In genomic region chr16:66970775-66971725, GRCh38 we compare ENCODE assay signal across 14 cellular contexts. TPM values are rescaled to one million over a fixed set of nuclear protein-coding genes. Genes with fewer than 3 reads are reported as not detected.
DNase-seq lines count a peak whose midpoint lies in the region; ATAC-seq and TF ChIP-seq lines count a peak whose summit lies in the region.
"Had no signal": no experiment of that assay in that cellular context is flagged by ENCODE, and none has a peak within 500 bp of the region (broad histone marks: within the 10 kb centered on the region; RNA-seq: fewer than 3 reads in every experiment).

No MANE protein-coding gene starts in this region.

- H3K27me3 Mint-ChIP-seq in activated naive CD8-positive, alpha-beta T cell treated with anti-CD3 and anti-CD28 coated beads, Interleukin-2, amount 50 U/mL, for 24 hours = peaks cover 6% of the 10 kb centered on the region

- no peak for DNase-seq in activated naive CD4-positive, alpha-beta T cell treated with anti-CD3 and anti-CD28 coated beads, Interleukin-2, amount 50 U/mL, for 72 hours (ENCODE audit: low spot score in 2 of 2)
- DNase-seq in activated naive CD4-positive, alpha-beta T cell treated with Interleukin-2 at 50 U/mL for 16 hours = no peak
- DNase-seq in activated naive CD8-positive, alpha-beta T cell treated with anti-CD3 and anti-CD28 coated beads, Interleukin-2, amount 50 U/mL, for 24 hours = no peak
- no peak for DNase-seq in stimulated activated effector memory CD8-positive, alpha-beta T cell treated with anti-CD3 and anti-CD28 coated beads, Interleukin-12 subunit alpha, Interleukin-12 subunit beta, amount 100 ng/mL, for 72 hours (ENCODE audit: low spot score in 2 of 2)
- no peak for DNase-seq in uterus
- no peak for DNase-seq in NCI-H524 treated with DMSO at 0.1 percent for 48 hours (lab: John Stamatoyannopoulos, UW)
- DNase-seq: DMS79; mucosa of descending colon; NCI-H2227 treated with DMSO at 0.1 percent for 48 hours; retina; Right ventricle myocardium superior; stimulated activated CD4-positive, alpha-beta T cell treated with anti-CD3 and anti-CD28 coated beads, Interleukin-4, amount 100 ng/mL, for 4 hours had no signal

- ATAC-seq in activated naive CD4-positive, alpha-beta T cell treated with anti-CD3 and anti-CD28 coated beads, Interleukin-2, amount 50 U/mL, for 72 hours = peak; percentile 70 to 90
- peak; percentile 85 for ATAC-seq in activated naive CD8-positive, alpha-beta T cell treated with anti-CD3 and anti-CD28 coated beads, Interleukin-2, amount 50 U/mL, for 24 hours
- ATAC-seq in stimulated activated effector memory CD8-positive, alpha-beta T cell treated with anti-CD3 and anti-CD28 coated beads, Interleukin-12 subunit alpha, Interleukin-12 subunit beta, amount 100 ng/mL, for 72 hours = peak; percentile 53
- ATAC-seq: mucosa of descending colon had no signal

- no peak overlapping the region for H3K4me3 ChIP-seq in uterus
- H3K4me3 ChIP-seq: mucosa of descending colon had no signal

- no peak for TF ChIP-seq CTCF in uterus (IDR thresholded peaks at IDR 0.05)

- peak overlapping the region in 1 of 2 donors; percentile 58 for H3K27ac Mint-ChIP-seq in activated naive CD4-positive, alpha-beta T cell treated with anti-CD3 and anti-CD28 coated beads, Interleukin-2, amount 50 U/mL, for 72 hours
- H3K27ac Mint-ChIP-seq in activated naive CD8-positive, alpha-beta T cell treated with anti-CD3 and anti-CD28 coated beads, Interleukin-2, amount 50 U/mL, for 24 hours = no peak overlapping the region
- no peak overlapping the region for H3K27ac Mint-ChIP-seq in stimulated activated effector memory CD8-positive, alpha-beta T cell treated with anti-CD3 and anti-CD28 coated beads, Interleukin-12 subunit alpha, Interleukin-12 subunit beta, amount 100 ng/mL, for 72 hours
- H3K27ac Mint-ChIP-seq: brain had no signal

- intact Hi-C loops in uterus (cut with DNase I; ENCODE audit: low total_unique reads) = no loop called here

- H3K36me3 ChIP-seq in uterus = no peaks in the 10 kb centered on the region

- no peak for TF ChIP-seq POLR2A in uterus (IDR thresholded peaks at IDR 0.05)

- H3K27ac ChIP-seq in uterus = no peak overlapping the region

- H3K27me3 ChIP-seq in uterus = no peaks in the 10 kb centered on the region

- H3K9me3 ChIP-seq in uterus = no peaks in the 10 kb centered on the region
- H3K9me3 ChIP-seq: mucosa of descending colon had no signal

- no peak overlapping the region for H3K4me3 Mint-ChIP-seq in activated naive CD8-positive, alpha-beta T cell treated with anti-CD3 and anti-CD28 coated beads, Interleukin-2, amount 50 U/mL, for 24 hours
- no peak overlapping the region for H3K4me3 Mint-ChIP-seq in stimulated activated effector memory CD8-positive, alpha-beta T cell treated with anti-CD3 and anti-CD28 coated beads, Interleukin-12 subunit alpha, Interleukin-12 subunit beta, amount 100 ng/mL, for 72 hours
- H3K4me3 Mint-ChIP-seq: brain had no signal

- no peaks in the 10 kb centered on the region for H3K4me1 ChIP-seq in uterus

- no peaks in the 10 kb centered on the region for H3K9me3 Mint-ChIP-seq in activated naive CD4-positive, alpha-beta T cell treated with anti-CD3 and anti-CD28 coated beads, Interleukin-2, amount 50 U/mL, for 72 hours
- no peaks in the 10 kb centered on the region for H3K9me3 Mint-ChIP-seq in activated naive CD8-positive, alpha-beta T cell treated with anti-CD3 and anti-CD28 coated beads, Interleukin-2, amount 50 U/mL, for 24 hours
- H3K9me3 Mint-ChIP-seq in stimulated activated effector memory CD8-positive, alpha-beta T cell treated with anti-CD3 and anti-CD28 coated beads, Interleukin-12 subunit alpha, Interleukin-12 subunit beta, amount 100 ng/mL, for 72 hours = no peaks in the 10 kb centered on the region

- H3K36me3 Mint-ChIP-seq in activated naive CD4-positive, alpha-beta T cell treated with anti-CD3 and anti-CD28 coated beads, Interleukin-2, amount 50 U/mL, for 72 hours = no peaks in the 10 kb centered on the region
- no peaks in the 10 kb centered on the region for H3K36me3 Mint-ChIP-seq in activated naive CD8-positive, alpha-beta T cell treated with anti-CD3 and anti-CD28 coated beads, Interleukin-2, amount 50 U/mL, for 24 hours (ENCODE audit: low read depth)
- peaks cover 5% of the 10 kb centered on the region for H3K36me3 Mint-ChIP-seq in stimulated activated effector memory CD8-positive, alpha-beta T cell treated with anti-CD3 and anti-CD28 coated beads, Interleukin-12 subunit alpha, Interleukin-12 subunit beta, amount 100 ng/mL, for 72 hours
- H3K36me3 Mint-ChIP-seq: brain had no signal

- H3K4me1 Mint-ChIP-seq in activated naive CD8-positive, alpha-beta T cell treated with anti-CD3 and anti-CD28 coated beads, Interleukin-2, amount 50 U/mL, for 24 hours = peaks cover 19% of the 10 kb centered on the region
- peaks cover 14% of the 10 kb centered on the region for H3K4me1 Mint-ChIP-seq in stimulated activated effector memory CD8-positive, alpha-beta T cell treated with anti-CD3 and anti-CD28 coated beads, Interleukin-12 subunit alpha, Interleukin-12 subunit beta, amount 100 ng/mL, for 72 hours

RNA-seq across cellular contexts. Expression of gene CES3, which starts 10.0 kb away (rescaled TPM):
- total RNA-seq in activated naive CD4-positive, alpha-beta T cell treated with anti-CD3 and anti-CD28 coated beads, Interleukin-2, amount 50 U/mL, for 72 hours = 1 to 10 TPM in 1 of 2 donors, under 1 TPM in 1; 0.73 to 6.8 TPM
- 1 to 10 TPM in 2 of 4 donors, under 1 TPM in 2; 0.51 to 2.8 (median 0.86) TPM for total RNA-seq in uterus
- total RNA-seq: endothelial cell of umbilical vein had no signal

RNA-seq across cellular contexts. Expression of gene CES4A, which starts 17.3 kb away (rescaled TPM):
- 10 to 100 TPM in 1 of 2 donors, 1 to 10 TPM in 1; 8.2 to 21.3 TPM for total RNA-seq in activated naive CD4-positive, alpha-beta T cell treated with anti-CD3 and anti-CD28 coated beads, Interleukin-2, amount 50 U/mL, for 72 hours
- 1 to 10 TPM in 3 of 4 donors, under 1 TPM in 1; 0.29 to 9.6 (median 5.4) TPM for total RNA-seq in uterus

RNA-seq across cellular contexts. Expression of gene CES2, which starts 35.7 kb away (rescaled TPM):
- 10 to 100 TPM; 26.2 to 29.8 TPM for total RNA-seq in activated naive CD4-positive, alpha-beta T cell treated with anti-CD3 and anti-CD28 coated beads, Interleukin-2, amount 50 U/mL, for 72 hours
- total RNA-seq in uterus = 10 to 100 TPM; 15.0 to 51.0 (median 26.0) TPM

RNA-seq across cellular contexts. Expression of gene CIAO2B, which starts 36.8 kb away (rescaled TPM):
- total RNA-seq in activated naive CD4-positive, alpha-beta T cell treated with anti-CD3 and anti-CD28 coated beads, Interleukin-2, amount 50 U/mL, for 72 hours = 100 to 1,000 TPM; 169 to 196 TPM
- total RNA-seq in uterus = 10 to 100 TPM; 15.9 to 76.8 (median 74.2) TPM

RNA-seq across cellular contexts. Expression of gene RRAD, which starts 45.7 kb away (rescaled TPM):
- 1 to 10 TPM in 1 of 2 donors, under 1 TPM in 1; 0.99 to 3.8 TPM for total RNA-seq in activated naive CD4-positive, alpha-beta T cell treated with anti-CD3 and anti-CD28 coated beads, Interleukin-2, amount 50 U/mL, for 72 hours
- total RNA-seq in uterus = 10 to 100 TPM in 3 of 4 donors, 1 to 10 TPM in 1; 7.5 to 32.8 (median 18.8) TPM
